Comparison of ENCODE assay signal across 9 cellular contexts in the genomic region with DNA sequence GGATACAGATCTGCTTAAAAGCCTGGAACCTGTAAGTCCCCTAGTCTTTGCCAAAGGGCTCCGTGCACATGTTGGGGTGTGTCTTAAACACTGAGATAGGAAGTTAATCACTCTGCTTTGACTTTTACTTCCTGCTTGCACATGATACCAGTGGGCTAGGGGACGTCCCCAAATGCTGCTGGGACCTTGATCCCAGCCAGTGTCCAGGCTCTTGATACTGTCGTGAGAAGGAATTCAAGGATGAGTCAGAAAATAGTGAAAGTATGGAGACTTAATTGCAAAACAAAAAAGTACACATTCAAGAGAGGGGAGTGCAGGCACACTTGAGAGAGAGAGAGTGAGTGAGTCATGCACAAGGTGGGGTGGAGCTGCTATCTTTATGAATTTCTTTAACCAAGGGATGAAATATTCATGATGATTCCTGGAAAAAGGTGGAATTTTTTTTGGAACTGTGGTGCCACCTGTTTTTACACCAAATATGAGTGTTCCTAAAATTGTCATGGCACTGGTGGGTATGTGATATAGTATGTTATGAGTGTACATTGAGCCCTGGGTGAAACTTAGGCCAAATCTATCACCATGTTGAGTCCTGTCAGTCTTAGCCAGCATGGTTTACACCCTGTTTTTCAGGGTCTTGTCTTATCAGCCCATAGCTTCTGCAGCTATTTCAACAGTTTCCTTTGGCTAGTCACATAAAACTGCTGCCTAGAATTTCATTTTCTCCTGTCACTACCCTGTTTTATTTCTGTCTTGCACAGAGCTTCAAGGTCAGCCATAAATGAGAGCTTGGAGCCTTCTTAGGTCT.
A peak's percentile ranks its signal among the peaks of the same experiment; 100 is the strongest.
DNase-seq lines count a peak whose midpoint lies in the region; ATAC-seq and TF ChIP-seq lines count a peak whose summit lies in the region.
"Had no signal": no experiment of that assay in that cellular context is flagged by ENCODE, and none has a peak within 500 bp of the region (broad histone marks: within the 10 kb centered on the region; RNA-seq: fewer than 3 reads in every experiment).

No MANE protein-coding gene starts in this region.

- TF ChIP-seq POLR2A in stomach (IDR thresholded peaks at IDR 0.05) = no peak

- H2AFZ ChIP-seq in Karpas-422 (ENCODE audit: low read length) = no peak overlapping the region

- H3K27ac ChIP-seq in RWPE2 (ENCODE audit: poor library complexity, severe bottlenecking) = peak overlapping the region; percentile 26
- peak overlapping the region in 2 of 5 donors; percentile 14 to 36 for H3K27ac ChIP-seq in stomach
- no peak overlapping the region for H3K27ac ChIP-seq in Karpas-422 (ENCODE audit: low read length)

- H4K20me1 ChIP-seq in Karpas-422 (ENCODE audit: insufficient read depth, low read depth, low read length) = no peaks in the 10 kb centered on the region

- H3K4me3 ChIP-seq in RWPE2 (ENCODE audit: severe bottlenecking) (no peak overlapping the region), stomach (no peak overlapping the region), Karpas-422 (ENCODE audit: low read length) (no peak overlapping the region)

- TF ChIP-seq EP300 in stomach (IDR thresholded peaks at IDR 0.05) = no peak

- no peak for TF ChIP-seq CTCF in RWPE2 (IDR thresholded peaks at IDR 0.05; ENCODE audit: poor library complexity, severe bottlenecking)
- TF ChIP-seq CTCF in stomach (IDR thresholded peaks at IDR 0.05) = no peak

- H3K9me2 ChIP-seq in Karpas-422 (replicated peaks; ENCODE audit: insufficient read depth, low read length) = no peaks in the 10 kb centered on the region

- no peaks in the 10 kb centered on the region for H3K27me3 ChIP-seq in RWPE2 (ENCODE audit: insufficient read depth, poor library complexity, severe bottlenecking)
- H3K27me3 ChIP-seq in stomach = no peaks in the 10 kb centered on the region
- no peaks in the 10 kb centered on the region for H3K27me3 ChIP-seq in Karpas-422 (ENCODE audit: low read length)

- intact Hi-C loops in stomach (cut with DNase I; ENCODE audit: low total_unique reads) = no loop called here

- H3K9me3 ChIP-seq in RWPE2 (ENCODE audit: severe bottlenecking) (no peaks in the 10 kb centered on the region), stomach (no peaks in the 10 kb centered on the region), Karpas-422 (ENCODE audit: low read length) (no peaks in the 10 kb centered on the region)

- no peaks in the 10 kb centered on the region for H3K79me2 ChIP-seq in Karpas-422 (ENCODE audit: low read length)

- H3K36me3 ChIP-seq in RWPE2 (ENCODE audit: low read depth) = no peaks in the 10 kb centered on the region
- peaks cover 0 to 18% (median 11%) of the 10 kb centered on the region in 4 donors for H3K36me3 ChIP-seq in stomach
- no peaks in the 10 kb centered on the region for H3K36me3 ChIP-seq in Karpas-422 (ENCODE audit: insufficient read depth, low read length)

- 21 to 47% (median 43%) methylated on average over 3 of the region's 3 CpGs for WGBS in stomach, 5 donors

- peak; percentile 98 for ATAC-seq in RWPE2 (ENCODE audit: low read depth)
- no peak for ATAC-seq in GM21515 (IDR thresholded peaks at IDR 0.05; ENCODE audit: unreplicated experiment)
- ATAC-seq in GM21526 (IDR thresholded peaks at IDR 0.05; ENCODE audit: low FRiP score, unreplicated experiment) = no peak

- H3K9ac ChIP-seq in Karpas-422 (ENCODE audit: low read length) = no peak overlapping the region

- H3K4me1 ChIP-seq in RWPE2 (ENCODE audit: insufficient read depth, poor library complexity, severe bottlenecking) (peaks cover 13% of the 10 kb centered on the region), stomach (no peaks in the 10 kb centered on the region), Karpas-422 (ENCODE audit: low read length) (no peaks in the 10 kb centered on the region)

- H3K4me2 ChIP-seq in Karpas-422 (ENCODE audit: low read depth, low read length, poor library complexity, severe bottlenecking) = no peak overlapping the region

- DNase-seq in NCI-H82 (lab: John Stamatoyannopoulos, UW) = peak; percentile 1
- DNase-seq in NCI-H82 treated with DMSO at 0.1 percent for 48 hours (lab: John Stamatoyannopoulos, UW; ENCODE audit: unreplicated experiment) = no peak
- peak; percentile 46 for DNase-seq in RWPE2 (ENCODE audit: low spot score)
- DNase-seq in fibroblast of peridontal ligament (ENCODE audit: extremely low read depth) = peak; percentile 57
- peak; percentile 56 for DNase-seq in stomach
- DNase-seq in Karpas-422 = no peak
- DNase-seq: NCI-H69 had no signal

Comparison
In these comparisons a context has a peak if more than half of its experiments do, and no peak if none do; other contexts are left out.
1. DNase-seq: peak in NCI-H82 (single experiment), RWPE2 (single experiment), fibroblast of peridontal ligament (single experiment) and stomach (single experiment); none in NCI-H82 treated with DMSO at 0.1 percent for 48 hours (single experiment) and Karpas-422 (single experiment).